ENCODE assay signal across 8 cellular contexts in genomic region chr19:37718357-37718756, GRCh38. TPM values are rescaled to one million over a fixed set of nuclear protein-coding genes. Genes with fewer than 3 reads are reported as not detected.
DNase-seq lines count a peak whose midpoint lies in the region; ATAC-seq and TF ChIP-seq lines count a peak whose summit lies in the region.

No MANE protein-coding gene starts in this region.

- H3K4me3 Mint-ChIP-seq in activated T-cell treated with anti-CD3 and anti-CD28 coated beads, Interleukin-2, amount 50 U/mL, for 4 hours = peak overlapping the region; percentile 93
- H3K4me3 Mint-ChIP-seq in activated T-helper 1 cell treated with anti-CD3 and anti-CD28 coated beads, Interleukin-12 subunit alpha, Interleukin-12 subunit beta, Interleukin-2, Interleukin-4 antibody, amounts not matched to agents 30 ng/mL and 10 ng/mL and 1 ng/mL, durations not matched to agents 14 hours and 24 hours and 36 hours = peak overlapping the region; percentile 87
- H3K4me3 Mint-ChIP-seq in immature natural killer cell = peak overlapping the region; percentile 88 to 95 (median 93)

- no peak for ATAC-seq in activated T-cell treated with anti-CD3 and anti-CD28 coated beads, Interleukin-2, amount 50 U/mL, for 4 hours
- no peak for ATAC-seq in HG02970 (IDR thresholded peaks at IDR 0.05; ENCODE audit: low FRiP score, unreplicated experiment)

- no peak for TF ChIP-seq CTCF in GM20000 (IDR thresholded peaks at IDR 0.05; ENCODE audit: extremely low read depth, missing control alignments)

- intact Hi-C loops in activated T-helper 1 cell treated with anti-CD3 and anti-CD28 coated beads, Interleukin-12 subunit alpha, Interleukin-12 subunit beta, Interleukin-2, Interleukin-4 antibody, amounts not matched to agents 30 ng/mL and 10 ng/mL and 1 ng/mL, durations not matched to agents 14 hours and 24 hours and 36 hours (cut with micrococcal nuclease) = loop anchor here (2.0 kb wide), 1 partner anchor 64 kb away; the partner anchor contains the start of gene ZFP30

- peaks cover 11% of the 10 kb centered on the region for H3K4me1 Mint-ChIP-seq in activated T-cell treated with anti-CD3 and anti-CD28 coated beads, Interleukin-2, amount 50 U/mL, for 4 hours (ENCODE audit: low read depth)
- H3K4me1 Mint-ChIP-seq in activated T-helper 1 cell treated with anti-CD3 and anti-CD28 coated beads, Interleukin-12 subunit alpha, Interleukin-12 subunit beta, Interleukin-2, Interleukin-4 antibody, amounts not matched to agents 30 ng/mL and 10 ng/mL and 1 ng/mL, durations not matched to agents 14 hours and 24 hours and 36 hours (ENCODE audit: low read depth) = peaks cover 9% of the 10 kb centered on the region
- peaks cover 16 to 20% of the 10 kb centered on the region in 2 donors for H3K4me1 Mint-ChIP-seq in immature natural killer cell

- no peaks in the 10 kb centered on the region for H3K9me3 Mint-ChIP-seq in activated T-cell treated with anti-CD3 and anti-CD28 coated beads, Interleukin-2, amount 50 U/mL, for 4 hours
- H3K9me3 Mint-ChIP-seq in activated T-helper 1 cell treated with anti-CD3 and anti-CD28 coated beads, Interleukin-12 subunit alpha, Interleukin-12 subunit beta, Interleukin-2, Interleukin-4 antibody, amounts not matched to agents 30 ng/mL and 10 ng/mL and 1 ng/mL, durations not matched to agents 14 hours and 24 hours and 36 hours = peaks cover 23% of the 10 kb centered on the region
- H3K9me3 Mint-ChIP-seq in immature natural killer cell = no peaks in the 10 kb centered on the region

- peaks cover 7% of the 10 kb centered on the region for H3K36me3 Mint-ChIP-seq in activated T-cell treated with anti-CD3 and anti-CD28 coated beads, Interleukin-2, amount 50 U/mL, for 4 hours (ENCODE audit: insufficient read depth)
- peaks cover 7% of the 10 kb centered on the region for H3K36me3 Mint-ChIP-seq in activated T-helper 1 cell treated with anti-CD3 and anti-CD28 coated beads, Interleukin-12 subunit alpha, Interleukin-12 subunit beta, Interleukin-2, Interleukin-4 antibody, amounts not matched to agents 30 ng/mL and 10 ng/mL and 1 ng/mL, durations not matched to agents 14 hours and 24 hours and 36 hours (ENCODE audit: low read depth)
- peaks cover 4 to 13% (median 6%) of the 10 kb centered on the region in 3 donors for H3K36me3 Mint-ChIP-seq in immature natural killer cell

- no peak overlapping the region for H3K27ac Mint-ChIP-seq in activated T-helper 1 cell treated with anti-CD3 and anti-CD28 coated beads, Interleukin-12 subunit alpha, Interleukin-12 subunit beta, Interleukin-2, Interleukin-4 antibody, amounts not matched to agents 30 ng/mL and 10 ng/mL and 1 ng/mL, durations not matched to agents 14 hours and 24 hours and 36 hours
- H3K27ac Mint-ChIP-seq in immature natural killer cell = peak overlapping the region; percentile 88 to 98 (median 94)

- peaks cover 3% of the 10 kb centered on the region for H3K27me3 Mint-ChIP-seq in activated T-cell treated with anti-CD3 and anti-CD28 coated beads, Interleukin-2, amount 50 U/mL, for 4 hours (ENCODE audit: low read depth)
- H3K27me3 Mint-ChIP-seq in activated T-helper 1 cell treated with anti-CD3 and anti-CD28 coated beads, Interleukin-12 subunit alpha, Interleukin-12 subunit beta, Interleukin-2, Interleukin-4 antibody, amounts not matched to agents 30 ng/mL and 10 ng/mL and 1 ng/mL, durations not matched to agents 14 hours and 24 hours and 36 hours (ENCODE audit: insufficient read depth) = no peaks in the 10 kb centered on the region
- H3K27me3 Mint-ChIP-seq in immature natural killer cell (ENCODE audit: low read depth in 3 of 3) = peaks cover 8 to 9% (median 8%) of the 10 kb centered on the region in 3 donors

- no peak for DNase-seq in activated T-cell treated with anti-CD3 and anti-CD28 coated beads, Interleukin-2, amount 50 U/mL, for 4 hours
- DNase-seq in activated T-cell treated with anti-CD3 and anti-CD28 coated beads, Interleukin-2, amount 50 U/mL, for 48 hours = no peak
- no peak for DNase-seq in activated T-helper 1 cell treated with anti-CD3 and anti-CD28 coated beads, Interleukin-12 subunit alpha, Interleukin-12 subunit beta, Interleukin-2, Interleukin-4 antibody, amounts not matched to agents 30 ng/mL and 10 ng/mL and 1 ng/mL, durations not matched to agents 14 hours and 24 hours and 36 hours (ENCODE audit: low spot score)
- DNase-seq in immature natural killer cell = no peak
- peak; percentile 17 for DNase-seq in superior temporal gyrus (ENCODE audit: extremely low spot score)
- DNase-seq in MV-4-11 (lab: John Stamatoyannopoulos, UW) = no peak
- no peak for DNase-seq in GM20000 (ENCODE audit: low spot score)

RNA-seq across cellular contexts. Expression of gene ZNF607, which starts 1.2 kb away (rescaled TPM):
- total RNA-seq in activated T-cell treated with anti-CD3 and anti-CD28 coated beads, Interleukin-2, amount 50 U/mL, for 4 hours = 1 to 10 TPM; 3.8 to 4.6 (median 4.0) TPM
- total RNA-seq in activated T-helper 1 cell treated with anti-CD3 and anti-CD28 coated beads, Interleukin-12 subunit alpha, Interleukin-12 subunit beta, Interleukin-2, Interleukin-4 antibody, amounts not matched to agents 30 ng/mL and 10 ng/mL and 1 ng/mL, durations not matched to agents 14 hours and 24 hours and 36 hours = 1.9 and 2.4 TPM in 2 replicates
- 1 to 10 TPM; 1.5 to 6.7 (median 5.9) TPM for polyA plus RNA-seq in immature natural killer cell
